In genomic region chr11:7657306-7658025, GRCh38 we compare ENCODE assay signal across 9 cellular contexts. TPM values are rescaled to one million over a fixed set of nuclear protein-coding genes. Genes with fewer than 3 reads are reported as not detected.
DNase-seq lines count a peak whose midpoint lies in the region; ATAC-seq and TF ChIP-seq lines count a peak whose summit lies in the region.
"Had no signal": no experiment of that assay in that cellular context is flagged by ENCODE, and none has a peak within 500 bp of the region (broad histone marks: within the 10 kb centered on the region; RNA-seq: fewer than 3 reads in every experiment).

No MANE protein-coding gene starts in this region.

- H3K4me1 Mint-ChIP-seq in osteocyte (ENCODE audit: unreplicated experiment), result no peaks in the 10 kb centered on the region
- H3K4me1 Mint-ChIP-seq: CD8-positive, alpha-beta memory T cell had no signal

- H3K9me3 ChIP-seq in Karpas-422 (ENCODE audit: low read length) (no peaks in the 10 kb centered on the region), gastroesophageal sphincter (no peaks in the 10 kb centered on the region)

- no peak for TF ChIP-seq EP300 in gastroesophageal sphincter (IDR thresholded peaks at IDR 0.05)

- H3K27me3 Mint-ChIP-seq in osteocyte (ENCODE audit: unreplicated experiment), result no peaks in the 10 kb centered on the region

- DNase-seq in NCI-H2107 treated with DMSO at 0.1 percent for 48 hours (lab: John Stamatoyannopoulos, UW; ENCODE audit: unreplicated experiment) (peak; percentile 1), NCI-H2107 (lab: John Stamatoyannopoulos, UW) (no peak), Karpas-422 (peak; percentile 88), osteocyte (ENCODE audit: extremely low spot score, unreplicated experiment) (peak; percentile 65), OCI-M2 (lab: John Stamatoyannopoulos, UW; ENCODE audit: unreplicated experiment) (no peak)

- no peak overlapping the region for H3K4me2 ChIP-seq in Karpas-422 (ENCODE audit: low read depth, low read length, poor library complexity, severe bottlenecking)

- no peaks in the 10 kb centered on the region for H4K20me1 ChIP-seq in Karpas-422 (ENCODE audit: insufficient read depth, low read depth, low read length)

- no peaks in the 10 kb centered on the region for H3K79me2 ChIP-seq in Karpas-422 (ENCODE audit: low read length)

- H3K9me2 ChIP-seq in Karpas-422 (replicated peaks; ENCODE audit: insufficient read depth, low read length), result no peaks in the 10 kb centered on the region

- H3K4me3 Mint-ChIP-seq in osteocyte (ENCODE audit: unreplicated experiment), result no peak overlapping the region
- H3K4me3 Mint-ChIP-seq: CD8-positive, alpha-beta memory T cell had no signal

- no peak overlapping the region for H3K27ac ChIP-seq in Karpas-422 (ENCODE audit: low read length)
- H3K27ac ChIP-seq in VCaP, result peak overlapping the region; percentile 68; the same call in 1 of the 2 replicates
- H3K27ac ChIP-seq in gastroesophageal sphincter, result peak overlapping the region in 1 of 4 donors; percentile 0

- H2AFZ ChIP-seq in Karpas-422 (ENCODE audit: low read length), result no peak overlapping the region

- H3K27me3 ChIP-seq in Karpas-422 (ENCODE audit: low read length), result no peaks in the 10 kb centered on the region
- no peaks in the 10 kb centered on the region for H3K27me3 ChIP-seq in gastroesophageal sphincter

- H3K4me1 ChIP-seq in Karpas-422 (ENCODE audit: low read length), result no peaks in the 10 kb centered on the region
- no peaks in the 10 kb centered on the region for H3K4me1 ChIP-seq in gastroesophageal sphincter

- H3K9me3 Mint-ChIP-seq in osteocyte (ENCODE audit: unreplicated experiment), result no peaks in the 10 kb centered on the region
- H3K9me3 Mint-ChIP-seq: CD8-positive, alpha-beta memory T cell had no signal

- ATAC-seq in gastroesophageal sphincter (peak; percentile 85), HG02763 (IDR thresholded peaks at IDR 0.05; ENCODE audit: unreplicated experiment) (no peak)

- H3K27ac Mint-ChIP-seq in osteocyte (ENCODE audit: unreplicated experiment), result no peak overlapping the region

- no peak overlapping the region for H3K9ac ChIP-seq in Karpas-422 (ENCODE audit: low read length)

- H3K36me3 Mint-ChIP-seq in osteocyte (ENCODE audit: unreplicated experiment), result peaks cover 39% of the 10 kb centered on the region

- WGBS in gastroesophageal sphincter (ENCODE audit: low coverage in 1 of 2), 2 donors, result 19 to 57% methylated on average over 4 to 14 of the region's 15 CpGs

- no peak for TF ChIP-seq POLR2A in gastroesophageal sphincter (IDR thresholded peaks at IDR 0.05)

- H3K4me3 ChIP-seq in Karpas-422 (ENCODE audit: low read length) (no peak overlapping the region), gastroesophageal sphincter (no peak overlapping the region)

- TF ChIP-seq CTCF in VCaP (conservative IDR thresholded peaks at IDR 0.05), result peak; percentile 61
- peak in 3 of 4 experiments; percentile 27 to 55 (median 47) for TF ChIP-seq CTCF in gastroesophageal sphincter (IDR thresholded peaks at IDR 0.05)
- peak; percentile 53 for TF ChIP-seq CTCF in osteocyte (IDR thresholded peaks at IDR 0.05)

- H3K36me3 ChIP-seq in Karpas-422 (ENCODE audit: insufficient read depth, low read length) (no peaks in the 10 kb centered on the region), gastroesophageal sphincter (peaks cover 0 to 38% of the 10 kb centered on the region in 2 donors)

RNA-seq across cellular contexts. Expression of gene CYB5R2, which starts 15.8 kb away (rescaled TPM):
- not detected in 2 replicates for total RNA-seq in Karpas-422 (2014; rRNA removed; shearing (Covaris generic); ENCODE audit: low replicate concordance)
- 1 to 10 TPM; 1.2 to 4.4 (median 2.1) TPM for total RNA-seq in gastroesophageal sphincter
- 5.7 and 7.9 TPM in 2 replicates for total RNA-seq in osteocyte

RNA-seq across cellular contexts. Expression of gene OVCH2, which starts 48.8 kb away (rescaled TPM):
- total RNA-seq in Karpas-422 (2014; rRNA removed; shearing (Covaris generic); ENCODE audit: low replicate concordance), result not detected in 2 replicates
- total RNA-seq in gastroesophageal sphincter, result not detected
- total RNA-seq in osteocyte, result not detected in 2 replicates
- total RNA-seq: CD8-positive, alpha-beta memory T cell had no signal

Comparison
In these comparisons a context has a peak if more than half of its experiments do, and no peak if none do; other contexts are left out.
1. DNase-seq: peak in NCI-H2107 treated with DMSO at 0.1 percent for 48 hours (single experiment), Karpas-422 (single experiment) and osteocyte (single experiment); none in NCI-H2107 (single experiment) and OCI-M2 (single experiment).
2. Peak in every context shown above with its lines, with median percentiles within 50 percentile points of each other: CTCF ChIP-seq.